In genomic region chr11:19674831-19675230, GRCh38 we compare ENCODE assay signal across 1 cellular context.
TF ChIP-seq lines count a peak whose summit lies in the region.

No MANE protein-coding gene starts in this region.

TF ChIP-seq in GM23338, 12 proteins besides CTCF, POLR2A, EP300 and RAD21 (continued from another document):
- no peak for TF ChIP-seq ZNF462 (CRISPR knock-in tag; IDR thresholded peaks at IDR 0.05)
- no peak for TF ChIP-seq CREB1 (CRISPR knock-in tag; IDR thresholded peaks at IDR 0.05; ENCODE audit: low read depth)
- TF ChIP-seq EZH2 (IDR thresholded peaks at IDR 0.05; ENCODE audit: low read depth, unreplicated experiment): no peak
- TF ChIP-seq POLR2AphosphoS5 (IDR thresholded peaks at IDR 0.05; ENCODE audit: low read depth): no peak
- TF ChIP-seq NANOG (IDR thresholded peaks at IDR 0.05; ENCODE audit: borderline replicate concordance): no peak
